Comparison of ENCODE assay signal across 18 cellular contexts in genomic region chr9:93587284-93587650, GRCh38.
"Had no signal": no experiment of that assay in that cellular context is flagged by ENCODE, and none has a peak within 500 bp of the region (broad histone marks: within the 10 kb centered on the region; RNA-seq: fewer than 3 reads in every experiment).

No MANE protein-coding gene starts in this region.

- H3K4me3 ChIP-seq: adrenal gland, left lung, suprapubic skin had no signal

- DNase-seq: activated CD4-positive, alpha-beta T cell treated with anti-CD3 and anti-CD28 coated beads for 48 hours; activated CD4-positive, CD25-positive, alpha-beta regulatory T cell; activated gamma-delta T cell treated with Interleukin-2 at 50 U/mL for 16 hours; foreskin melanocyte; glutamatergic neuron; hypothalamus; nucleus accumbens; stimulated activated CD4-positive, alpha-beta T cell treated with anti-CD3 and anti-CD28 coated beads, Interleukin-12 subunit alpha, Interleukin-12 subunit beta, amount 100 ng/mL, for 4 hours; stimulated activated CD4-positive, alpha-beta T cell treated with anti-CD3 and anti-CD28 coated beads, Interleukin-1b, Interleukin-23, amount 100 ng/mL, for 48 hours; T-helper 1 cell; T-helper 9 cell had no signal

- H3K36me3 ChIP-seq: adrenal gland, left lung, suprapubic skin had no signal

- H3K4me3 Mint-ChIP-seq: activated CD4-positive, alpha-beta memory T cell treated with anti-CD3 and anti-CD28 coated beads, Interleukin-2, amount 10 ng/mL, durations not matched to agents 7 days and 5 days; mesothelial cell of epicardium; nephron; stimulated activated naive CD8-positive, alpha-beta T cell treated with anti-CD3 and anti-CD28 coated beads, Interleukin-15, Interleukin-2, amounts not matched to agents 100 ng/mL and 50 ng/mL, for 24 hours had no signal

- H3K27ac Mint-ChIP-seq: activated CD4-positive, alpha-beta memory T cell treated with anti-CD3 and anti-CD28 coated beads, Interleukin-2, amount 10 ng/mL, durations not matched to agents 7 days and 5 days; mesothelial cell of epicardium; nephron; stimulated activated naive CD8-positive, alpha-beta T cell treated with anti-CD3 and anti-CD28 coated beads, Interleukin-15, Interleukin-2, amounts not matched to agents 100 ng/mL and 50 ng/mL, for 24 hours had no signal

- H3K27ac ChIP-seq: adrenal gland, left lung, suprapubic skin had no signal

- ATAC-seq: left lung had no signal

- H3K27me3 Mint-ChIP-seq: activated CD4-positive, alpha-beta memory T cell treated with anti-CD3 and anti-CD28 coated beads, Interleukin-2, amount 10 ng/mL, durations not matched to agents 7 days and 5 days; stimulated activated naive CD8-positive, alpha-beta T cell treated with anti-CD3 and anti-CD28 coated beads, Interleukin-15, Interleukin-2, amounts not matched to agents 100 ng/mL and 50 ng/mL, for 24 hours had no signal

- H3K27me3 ChIP-seq: adrenal gland, left lung, suprapubic skin had no signal

- H3K9me3 ChIP-seq: adrenal gland, suprapubic skin had no signal
